In genomic region chr19:58196911-58197616, GRCh38 we compare ENCODE assay signal across 1 cellular context.
A peak's percentile ranks its signal among the peaks of the same experiment; 100 is the strongest.
TF ChIP-seq lines count a peak whose summit lies in the region.

No MANE protein-coding gene starts in this region.

TF ChIP-seq in HEK293, 187 proteins besides CTCF, POLR2A, EP300 and RAD21 (continued from another document):
- TF ChIP-seq ZNF518A (tag by site-specific recombination; conservative IDR thresholded peaks at IDR 0.05; ENCODE audit: low read depth) (peak; percentile 68), ZNF280D (tag by site-specific recombination; IDR thresholded peaks at IDR 0.05) (peak; percentile 92; the same call in 1 of the 2 replicates), ZNF623 (tag by site-specific recombination; IDR thresholded peaks at IDR 0.05) (no peak), ZNF558 (tag by site-specific recombination; IDR thresholded peaks at IDR 0.05) (0 out of 2 replicates have a peak, but pooled peaks have one; percentile 36), ZNF184 (tag by site-specific recombination; IDR thresholded peaks at IDR 0.05) (0 out of 2 replicates have a peak, but pooled peaks have one; percentile 35), HOXC10 (CRISPR knock-in tag; IDR thresholded peaks at IDR 0.05) (no peak), ZNF175 (tag by site-specific recombination; IDR thresholded peaks at IDR 0.05) (no peak), ZNF274 (IDR thresholded peaks at IDR 0.05; ENCODE audit: low read length) (peak; percentile 91), ZNF274 (tag by site-specific recombination; IDR thresholded peaks at IDR 0.05; ENCODE audit: borderline replicate concordance) (peak; percentile 100), TRIM28 (IDR thresholded peaks at IDR 0.05; ENCODE audit: borderline replicate concordance, low read length) (peak; percentile 99), SETDB1 (IDR thresholded peaks at IDR 0.05; ENCODE audit: insufficient read length, low read length) (peak; percentile 100)
